16 cellular contexts compared by ENCODE assay signal in genomic region chr18:12048010-12048826, GRCh38. TPM values are rescaled to one million over a fixed set of nuclear protein-coding genes. Genes with fewer than 3 reads are reported as not detected.
A peak's percentile ranks its signal among the peaks of the same experiment; 100 is the strongest.
DNase-seq lines count a peak whose midpoint lies in the region; ATAC-seq, FAIRE-seq and TF ChIP-seq lines count a peak whose summit lies in the region.
"Had no signal": no experiment of that assay in that cellular context is flagged by ENCODE, and none has a peak within 500 bp of the region (broad histone marks: within the 10 kb centered on the region; RNA-seq: fewer than 3 reads in every experiment).

No MANE protein-coding gene starts in this region.

- TF ChIP-seq CTCF in right atrium auricular region (IDR thresholded peaks at IDR 0.05) (no peak), keratinocyte (optimal IDR thresholded peaks at IDR 0.05 in 1 of 3, IDR thresholded peaks at IDR 0.05 in 1 of 3, conservative IDR thresholded peaks at IDR 0.05 in 1 of 3; ENCODE audit: extremely low read depth in 1 of 3, insufficient read depth in 2 of 3, low read length in 3 of 3) (no peak), upper lobe of right lung (IDR thresholded peaks at IDR 0.05) (no peak), omental fat pad (IDR thresholded peaks at IDR 0.05) (no peak)

- dilution Hi-C loops in keratinocyte (cut with MboI; ENCODE audit: extremely low pct_ligation_motif_present, low sequenced_read_pairs): no loop called here

- peak overlapping the region; percentile 11 for H3K4me2 ChIP-seq in keratinocyte (ENCODE audit: control insufficient read depth, extremely low read depth, insufficient read depth, low read depth, low read length)

- no peak overlapping the region for H3K9ac ChIP-seq in SK-N-MC (ENCODE audit: insufficient read length)
- H3K9ac ChIP-seq in keratinocyte (ENCODE audit: control insufficient read depth, extremely low read depth, insufficient read depth, low read length): no peak overlapping the region

- H3K9me3 ChIP-seq in right atrium auricular region (no peaks in the 10 kb centered on the region), SK-N-MC (ENCODE audit: low read depth, low read length) (no peaks in the 10 kb centered on the region), keratinocyte (ENCODE audit: control insufficient read depth, low read depth, low read length) (no peaks in the 10 kb centered on the region), upper lobe of right lung (no peaks in the 10 kb centered on the region)
- H3K9me3 ChIP-seq: HAP-1, sigmoid colon had no signal

- H3K4me3 ChIP-seq in right atrium auricular region (no peak overlapping the region), SK-N-MC (no peak overlapping the region), keratinocyte (ENCODE audit: control insufficient read depth in 2 of 3, extremely low read depth in 1 of 3, insufficient read depth in 2 of 3, low read depth in 1 of 3, low read length in 3 of 3) (no peak overlapping the region), upper lobe of right lung (no peak overlapping the region)
- H3K4me3 ChIP-seq: HAP-1, sigmoid colon had no signal

- H3K27ac ChIP-seq in right atrium auricular region: no peak overlapping the region
- H3K27ac ChIP-seq in SK-N-MC: peak overlapping the region; percentile 74; the same call in 1 of the 2 replicates
- H3K27ac ChIP-seq in keratinocyte (ENCODE audit: control insufficient read depth, insufficient read depth, low read length): peak overlapping the region; percentile 16
- no peak overlapping the region for H3K27ac ChIP-seq in upper lobe of right lung
- H3K27ac ChIP-seq: sigmoid colon had no signal

- ATAC-seq in left ventricle myocardium superior (no peak), upper lobe of right lung (peak; percentile 6), GM18502 (IDR thresholded peaks at IDR 0.05; ENCODE audit: poor library complexity, unreplicated experiment) (no peak), omental fat pad (ENCODE audit: low FRiP score) (no peak)

- peak; percentile 44 for DNase-seq in right atrium auricular region (ENCODE audit: low spot score)
- no peak for DNase-seq in left ventricle myocardium superior
- DNase-seq in SK-N-MC (ENCODE audit: low read depth, low spot score): no peak
- no peak for DNase-seq in keratinocyte (ENCODE audit: low read depth, low spot score)
- no peak for DNase-seq in upper lobe of right lung
- no peak for DNase-seq in omental fat pad (ENCODE audit: low spot score)
- no peak for DNase-seq in midbrain (lab: John Stamatoyannopoulos, UW)
- DNase-seq: activated CD4-positive, alpha-beta T cell treated with anti-CD3 and anti-CD28 coated beads, Interleukin-2, amount 50 U/mL, for 48 hours; NCI-H1930; NCI-H524; sigmoid colon had no signal

- H3K79me2 ChIP-seq in keratinocyte (ENCODE audit: control insufficient read depth, insufficient read depth, low read length): no peaks in the 10 kb centered on the region

- no peaks in the 10 kb centered on the region for H3K9me1 ChIP-seq in keratinocyte (ENCODE audit: control insufficient read depth, extremely low read depth, insufficient read depth, low read length)

- H3K27me3 ChIP-seq in right atrium auricular region: no peaks in the 10 kb centered on the region
- H3K27me3 ChIP-seq in keratinocyte (ENCODE audit: control insufficient read depth, extremely low read depth, insufficient read depth, low read length): no peaks in the 10 kb centered on the region
- no peaks in the 10 kb centered on the region for H3K27me3 ChIP-seq in upper lobe of right lung
- H3K27me3 ChIP-seq: sigmoid colon had no signal

- H2AFZ ChIP-seq in keratinocyte (ENCODE audit: control insufficient read depth, low read length): peak overlapping the region; percentile 35

- no peaks in the 10 kb centered on the region for H3K4me1 ChIP-seq in right atrium auricular region
- peaks cover 4% of the 10 kb centered on the region for H3K4me1 ChIP-seq in keratinocyte (ENCODE audit: control insufficient read depth, extremely low read depth, insufficient read depth, low read length)
- H3K4me1 ChIP-seq in upper lobe of right lung: no peaks in the 10 kb centered on the region
- H3K4me1 ChIP-seq: HAP-1, sigmoid colon had no signal

- H4K20me1 ChIP-seq in keratinocyte (ENCODE audit: control insufficient read depth, extremely low read depth, insufficient read depth, low read length): no peaks in the 10 kb centered on the region

- FAIRE-seq in keratinocyte (lab: Jason Lieb, UNC): peak; percentile 9

- intact Hi-C loops in left ventricle myocardium superior (cut with micrococcal nuclease) (no loop called here), upper lobe of right lung (cut with DNase I) (no loop called here)

- H3K36me3 ChIP-seq in right atrium auricular region (no peaks in the 10 kb centered on the region), SK-N-MC (ENCODE audit: insufficient read depth, low read length) (no peaks in the 10 kb centered on the region), keratinocyte (ENCODE audit: control insufficient read depth in 2 of 2, extremely low read depth in 1 of 2, insufficient read depth in 2 of 2, low read length in 2 of 2) (no peaks in the 10 kb centered on the region), upper lobe of right lung (no peaks in the 10 kb centered on the region)
- H3K36me3 ChIP-seq: HAP-1, sigmoid colon had no signal

RNA-seq across cellular contexts. Expression of gene ANKRD62, which starts 45.4 kb away (rescaled TPM):
- not detected for total RNA-seq in right atrium auricular region
- not detected for total RNA-seq in left ventricle myocardium superior
- not detected in 3 replicates for polyA plus RNA-seq in keratinocyte
- polyA plus RNA-seq in keratinocyte (2011; ENCODE audit: low read depth): 0.22 TPM
- not detected in 2 replicates for polyA plus RNA-seq in keratinocyte (2011; cell fraction: cytosol; rRNA removed)
- not detected in 2 replicates for polyA plus RNA-seq in keratinocyte (2011; cell fraction: nucleus; rRNA removed)
- polyA plus RNA-seq in keratinocyte (2012; ENCODE audit: low replicate concordance): not detected in 2 replicates
- not detected in 3 replicates for polyA minus RNA-seq in keratinocyte
- not detected for polyA minus RNA-seq in keratinocyte (2011; cell fraction: cytosol; rRNA and poly(A)+ RNA removed)
- polyA minus RNA-seq in keratinocyte (2011; cell fraction: nucleus; rRNA and poly(A)+ RNA removed): not detected in 2 replicates
- 0.12 TPM for total RNA-seq in upper lobe of right lung
- not detected for total RNA-seq in omental fat pad
- total RNA-seq: activated T-helper 1 cell treated with anti-CD3 and anti-CD28 coated beads, Interleukin-12 subunit alpha, Interleukin-12 subunit beta, Interleukin-2, Interleukin-4 antibody, amounts not matched to agents 30 ng/mL and 10 ng/mL and 1 ng/mL, durations not matched to agents 14 hours and 24 hours and 36 hours had no signal
- polyA plus RNA-seq: liver, neural cell had no signal

Comparison
In these comparisons a context has a peak if more than half of its experiments do, and no peak if none do; other contexts are left out.
1. H3K27ac ChIP-seq: peak in SK-N-MC (single experiment) and keratinocyte (single experiment); none in right atrium auricular region (0 of 2) and upper lobe of right lung (single experiment).